Comparison of ENCODE assay signal across 9 cellular contexts in the genomic region with DNA sequence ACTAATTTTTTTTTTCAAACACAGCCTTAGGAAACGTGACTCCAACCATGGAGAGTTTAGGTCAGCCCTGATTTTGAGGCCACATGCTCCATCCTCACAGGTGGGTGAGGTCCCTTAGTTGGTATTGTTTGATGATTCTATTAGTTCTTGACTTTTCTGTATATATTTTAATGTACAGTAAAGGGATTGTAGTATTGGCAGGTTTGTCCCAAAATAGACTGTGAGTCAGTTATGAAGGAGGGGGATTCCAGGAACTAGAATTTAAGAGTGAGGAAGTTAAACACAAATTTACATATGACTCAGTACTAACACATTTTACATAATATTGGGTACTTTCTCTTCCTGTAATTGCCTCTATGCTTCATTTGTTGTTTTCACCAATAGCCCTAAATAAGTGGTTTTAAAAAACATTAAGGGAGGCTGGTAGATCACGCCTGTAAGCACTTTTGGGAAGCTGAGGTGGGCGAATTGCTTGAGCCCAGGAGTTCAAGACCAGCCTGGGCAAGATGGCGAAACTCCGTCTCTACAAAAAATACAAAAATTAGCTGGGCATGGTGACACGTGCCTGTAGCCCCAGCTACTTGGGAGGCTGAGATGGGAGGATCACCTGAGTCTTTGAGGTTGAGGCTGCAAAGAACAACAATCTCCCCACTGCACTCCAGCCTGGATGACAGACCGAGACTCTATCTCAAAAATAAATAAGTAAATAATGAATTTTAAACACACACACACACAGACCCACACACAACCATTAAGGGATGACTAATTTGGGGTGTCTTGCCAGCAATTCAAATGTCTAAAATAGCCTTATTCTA.
A peak's percentile ranks its signal among the peaks of the same experiment; 100 is the strongest.
DNase-seq lines count a peak whose midpoint lies in the region; ATAC-seq and TF ChIP-seq lines count a peak whose summit lies in the region.
"Had no signal": no experiment of that assay in that cellular context is flagged by ENCODE, and none has a peak within 500 bp of the region (broad histone marks: within the 10 kb centered on the region; RNA-seq: fewer than 3 reads in every experiment).

No MANE protein-coding gene starts in this region.

- intact Hi-C loops in activated naive CD4-positive, alpha-beta T cell treated with anti-CD3 and anti-CD28 coated beads for 36 hours (cut with micrococcal nuclease) = loop anchor here (1.0 to 2.0 kb wide), 8 partner anchors 11 to 289 kb away; no protein-coding TSS in a partner anchor

- H3K36me3 ChIP-seq in RWPE2 (ENCODE audit: low read depth) (no peaks in the 10 kb centered on the region), GM23338 (ENCODE audit: insufficient read depth) (no peaks in the 10 kb centered on the region)

- CTCF ChIA-PET in activated naive CD4-positive, alpha-beta T cell treated with anti-CD3 and anti-CD28 coated beads for 36 hours (lab: Charles Lee) = interaction anchor here (0.9 to 1.9 kb wide), 3 partner anchors 13 to 58 kb away, joined by 3 to 4 read pairs (median 3); no protein-coding TSS in a partner anchor

- H3K4me3 ChIP-seq in RWPE2 (ENCODE audit: severe bottlenecking) (no peak overlapping the region), fibroblast of mammary gland (ENCODE audit: control insufficient read depth, low read depth, low read length) (no peak overlapping the region), GM23338 (no peak overlapping the region)

- peaks cover 57% of the 10 kb centered on the region for H3K4me1 Mint-ChIP-seq in activated naive CD4-positive, alpha-beta T cell treated with anti-CD3 and anti-CD28 coated beads for 36 hours (ENCODE audit: low read depth)
- peaks cover 8% of the 10 kb centered on the region; the same call in 2 of the 3 replicates for H3K4me1 Mint-ChIP-seq in GM23338

- no peaks in the 10 kb centered on the region for H3K36me3 Mint-ChIP-seq in activated naive CD4-positive, alpha-beta T cell treated with anti-CD3 and anti-CD28 coated beads for 36 hours (ENCODE audit: low read depth)
- no peaks in the 10 kb centered on the region for H3K36me3 Mint-ChIP-seq in GM23338 (ENCODE audit: low read depth)

- H3K27ac ChIP-seq in RWPE2 (ENCODE audit: poor library complexity, severe bottlenecking) (peak overlapping the region; percentile 28), GM23338 (ENCODE audit: low read depth) (no peak overlapping the region)

- H3K4me2 ChIP-seq in GM23338 = no peak overlapping the region

- no peaks in the 10 kb centered on the region for H3F3A ChIP-seq in GM23338 (replicated peaks; ENCODE audit: low read depth)

- no peak overlapping the region for H2AFZ ChIP-seq in GM23338

- no peak for TF ChIP-seq CTCF in RWPE2 (IDR thresholded peaks at IDR 0.05; ENCODE audit: poor library complexity, severe bottlenecking)
- no peak for TF ChIP-seq CTCF in fibroblast of mammary gland (conservative IDR thresholded peaks at IDR 0.05; ENCODE audit: control insufficient read depth, insufficient read depth, low read depth, low read length)
- TF ChIP-seq CTCF in GM23338 (conservative IDR thresholded peaks at IDR 0.05; ENCODE audit: low read depth in 2 of 2) = no peak

- H3K4me1 ChIP-seq in RWPE2 (ENCODE audit: insufficient read depth, poor library complexity, severe bottlenecking) (peaks cover 27% of the 10 kb centered on the region), GM23338 (ENCODE audit: insufficient read depth) (no peaks in the 10 kb centered on the region)

- peak; percentile 41 for DNase-seq in activated naive CD4-positive, alpha-beta T cell treated with anti-CD3 and anti-CD28 coated beads for 36 hours
- DNase-seq in activated naive CD4-positive, alpha-beta T cell (lab: John Stamatoyannopoulos, UW) = no peak
- DNase-seq in RWPE2 (ENCODE audit: low spot score) (no peak), fibroblast of mammary gland (ENCODE audit: low read depth) (peak; percentile 76), HT-29 (ENCODE audit: low spot score) (no peak), NCI-H2196 treated with DMSO at 0.1 percent for 48 hours (lab: John Stamatoyannopoulos, UW; ENCODE audit: unreplicated experiment) (no peak), GM23338 (ENCODE audit: low spot score) (no peak)
- DNase-seq: DND-41 had no signal

- no peaks in the 10 kb centered on the region for H3K9me3 ChIP-seq in RWPE2 (ENCODE audit: severe bottlenecking)

- peak overlapping the region; percentile 15 for H3K4me3 Mint-ChIP-seq in activated naive CD4-positive, alpha-beta T cell treated with anti-CD3 and anti-CD28 coated beads for 36 hours
- H3K4me3 Mint-ChIP-seq in GM23338 = no peak overlapping the region

- H3K27me3 Mint-ChIP-seq in activated naive CD4-positive, alpha-beta T cell treated with anti-CD3 and anti-CD28 coated beads for 36 hours (ENCODE audit: low read depth) = no peaks in the 10 kb centered on the region
- H3K27me3 Mint-ChIP-seq in GM23338 (ENCODE audit: insufficient read depth, low read depth, poor library complexity) = peaks cover 2% of the 10 kb centered on the region

- H3K9me2 ChIP-seq in GM23338 (ENCODE audit: insufficient read depth) = no peaks in the 10 kb centered on the region

- peak overlapping the region; percentile 95 for H3K27ac Mint-ChIP-seq in activated naive CD4-positive, alpha-beta T cell treated with anti-CD3 and anti-CD28 coated beads for 36 hours
- no peak overlapping the region for H3K27ac Mint-ChIP-seq in GM23338

- no peaks in the 10 kb centered on the region for H3K9me3 Mint-ChIP-seq in activated naive CD4-positive, alpha-beta T cell treated with anti-CD3 and anti-CD28 coated beads for 36 hours
- H3K9me3 Mint-ChIP-seq in GM23338 = no peaks in the 10 kb centered on the region

- ATAC-seq in HG02943 (IDR thresholded peaks at IDR 0.05; ENCODE audit: low read depth, unreplicated experiment) (peak; percentile 92), RWPE2 (ENCODE audit: low read depth) (peak; percentile 97), GM23338 (no peak)

- no peaks in the 10 kb centered on the region for H3K79me2 ChIP-seq in GM23338 (replicated peaks; ENCODE audit: insufficient read depth)

- no peaks in the 10 kb centered on the region for H3K27me3 ChIP-seq in RWPE2 (ENCODE audit: insufficient read depth, poor library complexity, severe bottlenecking)
- no peaks in the 10 kb centered on the region for H3K27me3 ChIP-seq in GM23338 (ENCODE audit: insufficient read depth)

- H4K20me1 ChIP-seq in GM23338 (replicated peaks; ENCODE audit: insufficient read depth) = no peaks in the 10 kb centered on the region

TF ChIP-seq in GM23338, 12 proteins besides CTCF, POLR2A, EP300 and RAD21:
- TF ChIP-seq ZNF331 (CRISPR knock-in tag; IDR thresholded peaks at IDR 0.05; ENCODE audit: low read depth) (no peak), POLR2AphosphoS5 (IDR thresholded peaks at IDR 0.05; ENCODE audit: low read depth) (no peak)

Comparison
In these comparisons a context has a peak if more than half of its experiments do, and no peak if none do; other contexts are left out.
1. DNase-seq: peak in activated naive CD4-positive, alpha-beta T cell treated with anti-CD3 and anti-CD28 coated beads for 36 hours (single experiment) and fibroblast of mammary gland (single experiment); none in activated naive CD4-positive, alpha-beta T cell (0 of 4), RWPE2 (single experiment), HT-29 (single experiment), NCI-H2196 treated with DMSO at 0.1 percent for 48 hours (single experiment) and GM23338 (single experiment).